Comparison of ENCODE assay signal across 10 cellular contexts in the genomic region with DNA sequence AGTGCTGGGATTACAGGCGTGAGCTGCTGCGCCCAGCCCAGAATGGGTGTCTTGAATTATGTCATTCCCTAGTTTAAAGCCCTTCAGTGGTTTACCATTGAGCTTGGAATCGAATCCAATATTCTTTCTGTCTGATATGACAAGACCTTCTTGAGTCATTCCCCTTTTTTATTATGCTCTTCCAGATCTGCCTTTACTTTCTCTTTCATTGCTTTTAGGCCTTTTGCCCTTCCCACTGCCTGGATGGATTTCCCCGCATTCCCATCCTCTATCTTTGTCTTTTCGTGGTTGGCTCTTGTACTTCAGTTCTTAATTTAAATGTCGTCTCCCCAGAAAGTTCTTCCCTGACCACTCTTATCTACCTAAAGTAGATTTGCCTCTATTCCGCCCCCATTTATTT. TPM values are rescaled to one million over a fixed set of nuclear protein-coding genes. Genes with fewer than 3 reads are reported as not detected.
A peak's percentile ranks its signal among the peaks of the same experiment; 100 is the strongest.
DNase-seq lines count a peak whose midpoint lies in the region; ATAC-seq and TF ChIP-seq lines count a peak whose summit lies in the region.
"Had no signal": no experiment of that assay in that cellular context is flagged by ENCODE, and none has a peak within 500 bp of the region (broad histone marks: within the 10 kb centered on the region; RNA-seq: fewer than 3 reads in every experiment).

No MANE protein-coding gene starts in this region.

- H3K9ac ChIP-seq in GM23248 (peak overlapping the region; percentile 94; the same call in 1 of the 2 replicates), muscle layer of colon (ENCODE audit: low read length) (no peak overlapping the region)

- H4K20me1 ChIP-seq in GM23248 (ENCODE audit: insufficient read depth), result no peaks in the 10 kb centered on the region

- H2AFZ ChIP-seq in GM23248, result no peak overlapping the region

- DNase-seq in ACHN (peak; percentile 42), GM23248 (peak; percentile 35), ascending aorta (ENCODE audit: low spot score in 2 of 2) (no peak), NCI-H1436 treated with DMSO at 0.1 percent for 48 hours (lab: John Stamatoyannopoulos, UW) (no peak), head of caudate nucleus (no peak)
- DNase-seq: activated CD4-positive, CD25-positive, alpha-beta regulatory T cell; nucleus accumbens had no signal

- H3K27ac ChIP-seq in GM23248, result no peak overlapping the region
- H3K27ac ChIP-seq in ascending aorta, result no peak overlapping the region
- H3K27ac ChIP-seq in muscle layer of colon (ENCODE audit: low read depth, low read length), result peak overlapping the region; percentile 85

- H3K4me2 ChIP-seq in GM23248 (ENCODE audit: unreplicated experiment), result peak overlapping the region; percentile 97

- in situ Hi-C loops in ACHN (cut with HindIII; ENCODE audit: low pct_ligation_motif_present, low pct_unique_long_range_greater_than_20kb, low sequenced_read_pairs) (no loop called here), GM23248 (cut with MboI) (no loop called here)

- H3K79me2 ChIP-seq in GM23248 (ENCODE audit: insufficient read depth), result peaks cover 60% of the 10 kb centered on the region

- H3F3A ChIP-seq in GM23248 (ENCODE audit: insufficient read depth), result peaks cover 15% of the 10 kb centered on the region; the same call in 1 of the 2 replicates

- TF ChIP-seq POLR2A in GM18505 (IDR thresholded peaks at IDR 0.05; ENCODE audit: borderline replicate concordance, extremely low read depth, insufficient read depth, insufficient read length), result no peak

- H3K36me3 ChIP-seq in GM23248 (ENCODE audit: low read depth) (peaks cover 8% of the 10 kb centered on the region; the same call in 1 of the 2 replicates), ascending aorta (no peaks in the 10 kb centered on the region), muscle layer of colon (ENCODE audit: insufficient read depth, low read length) (no peaks in the 10 kb centered on the region)

- 73 to 74% methylated on average over 7 of the region's 7 CpGs for WGBS in GM23248 (ENCODE audit: low coverage in 1 of 2, low lambda C conversion rate in 2 of 2, missing lambda C conversion rate in 2 of 2), 2 experiments

- H3K9me2 ChIP-seq in GM23248 (ENCODE audit: insufficient read depth), result no peaks in the 10 kb centered on the region

- H3K4me3 ChIP-seq in GM23248 (peak overlapping the region; percentile 86), ascending aorta (peak overlapping the region; percentile 87 to 94), muscle layer of colon (ENCODE audit: low read depth in 1 of 2, low read length in 2 of 2) (peak overlapping the region in 1 of 2 donors; percentile 84)

- TF ChIP-seq CTCF in ascending aorta (IDR thresholded peaks at IDR 0.05), result no peak

- H3K27me3 ChIP-seq in GM23248 (replicated peaks; ENCODE audit: insufficient read depth) (no peaks in the 10 kb centered on the region), ascending aorta (no peaks in the 10 kb centered on the region), muscle layer of colon (ENCODE audit: control insufficient read depth in 1 of 2, insufficient read depth in 2 of 2, low read length in 2 of 2) (no peaks in the 10 kb centered on the region)

- ATAC-seq in HG03469 (IDR thresholded peaks at IDR 0.05; ENCODE audit: unreplicated experiment) (no peak), GM18505 (IDR thresholded peaks at IDR 0.05; ENCODE audit: unreplicated experiment) (no peak)

- H3K9me3 ChIP-seq in GM23248 (ENCODE audit: low read depth) (no peaks in the 10 kb centered on the region), ascending aorta (no peaks in the 10 kb centered on the region), muscle layer of colon (ENCODE audit: low read length) (no peaks in the 10 kb centered on the region)

- H3K4me1 ChIP-seq in GM23248 (ENCODE audit: insufficient read depth) (peaks cover 69% of the 10 kb centered on the region), ascending aorta (peaks cover 20 to 34% of the 10 kb centered on the region in 2 donors), muscle layer of colon (ENCODE audit: insufficient read depth, low read length) (peaks cover 74% of the 10 kb centered on the region)

- intact Hi-C loops in ascending aorta (cut with DNase I) (loop anchor here (5.0 to 10.0 kb wide), 3 partner anchors 115 to 290 kb away; a partner anchor contains a TSS), head of caudate nucleus (cut with DNase I) (loop anchor here (10.0 kb wide), 2 partner anchors 58 to 258 kb away; a partner anchor contains a TSS)

RNA-seq across cellular contexts. Expression of a gene that starts 1.6 kb away (rescaled TPM):
- total RNA-seq in GM23248 (2014; rRNA removed; shearing (Covaris generic)), result 31.7 and 42.1 TPM in 2 replicates
- 34.2 and 36.5 TPM in 2 replicates for polyA plus RNA-seq in GM23248 (2016; fragmentation: Nextera tagmentation; extraction: Ambion mirVana)
- total RNA-seq in ascending aorta, result 9.3 TPM

RNA-seq across cellular contexts. Expression of a gene that starts 18.3 kb away (rescaled TPM):
- total RNA-seq in GM23248 (2014; rRNA removed; shearing (Covaris generic)), result 15.2 and 17.8 TPM in 2 replicates
- polyA plus RNA-seq in GM23248 (2016; fragmentation: Nextera tagmentation; extraction: Ambion mirVana), result 16.1 and 17.2 TPM in 2 replicates
- total RNA-seq in ascending aorta, result 1.9 TPM

Comparison
In these comparisons a context has a peak if more than half of its experiments do, and no peak if none do; other contexts are left out.
1. DNase-seq: peak in ACHN (single experiment) and GM23248 (single experiment); none in ascending aorta (0 of 2), NCI-H1436 treated with DMSO at 0.1 percent for 48 hours (single experiment) and head of caudate nucleus (0 of 42).